In the genomic region with DNA sequence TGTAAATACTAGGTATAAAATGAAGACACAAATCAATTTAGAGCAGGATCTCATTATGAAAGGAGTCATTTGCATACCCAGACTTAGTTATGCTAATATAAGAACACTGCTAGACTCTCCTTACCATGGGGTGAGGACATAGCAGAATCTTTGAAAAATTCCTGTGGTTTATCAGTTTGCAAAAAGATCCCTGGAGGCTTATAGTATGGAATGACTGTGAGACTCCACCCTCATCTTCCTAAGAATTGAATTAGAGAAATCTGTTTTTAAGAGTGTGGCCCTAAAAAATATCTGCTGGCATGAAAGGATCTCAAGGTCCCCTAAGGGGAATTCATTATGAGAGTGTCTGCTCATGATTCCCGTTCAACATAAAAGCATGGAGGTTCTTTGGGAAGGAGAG, we compare ENCODE assay signal across 23 cellular contexts.
DNase-seq lines count a peak whose midpoint lies in the region; ATAC-seq and TF ChIP-seq lines count a peak whose summit lies in the region.
"Had no signal": no experiment of that assay in that cellular context is flagged by ENCODE, and none has a peak within 500 bp of the region (broad histone marks: within the 10 kb centered on the region; RNA-seq: fewer than 3 reads in every experiment).

No MANE protein-coding gene starts in this region.

- no peaks in the 10 kb centered on the region for H3K79me1 ChIP-seq in IMR-90 (ENCODE audit: low read depth in 1 of 2, low read length in 2 of 2)

- H3K27me3 Mint-ChIP-seq in GM23338 (ENCODE audit: insufficient read depth, low read depth, poor library complexity), result no peaks in the 10 kb centered on the region

- no peaks in the 10 kb centered on the region for H3K4me1 Mint-ChIP-seq in GM23338
- H3K4me1 Mint-ChIP-seq: activated CD4-positive, alpha-beta T cell treated with anti-CD3 and anti-CD28 coated beads, Interleukin-2, amount 10 ng/mL, durations not matched to agents 7 days and 5 days; CD8-positive, alpha-beta memory T cell; naive thymus-derived CD4-positive, alpha-beta T cell had no signal

- no peak overlapping the region for H2AK5ac ChIP-seq in IMR-90 (ENCODE audit: low read depth, low read length)

- H3F3A ChIP-seq in GM23338 (replicated peaks; ENCODE audit: low read depth), result no peaks in the 10 kb centered on the region

- peak overlapping the region; percentile 57 for H3K14ac ChIP-seq in IMR-90 (replicated peaks; ENCODE audit: low read depth, low read length)

- H2BK5ac ChIP-seq in IMR-90 (ENCODE audit: low read depth, low read length, poor library complexity, severe bottlenecking), result peak overlapping the region; percentile 28

- CTCF ChIA-PET in IMR-90 (lab: Yijun Ruan, JAX), result no interaction called here

- peak overlapping the region; percentile 39 to 56; a peak in 3 of 4 replicates for H4K8ac ChIP-seq in IMR-90 (ENCODE audit: low read depth in 2 of 2, low read length in 2 of 2)

- no peaks in the 10 kb centered on the region for H3K79me2 ChIP-seq in GM23338 (replicated peaks; ENCODE audit: insufficient read depth)

- intact Hi-C loops in IMR-90 (cut with micrococcal nuclease) (loop anchor here (5.0 kb wide), 1 partner anchor 32 kb away; no protein-coding TSS in a partner anchor), colonic mucosa (cut with DNase I) (no loop called here)

- no peak overlapping the region for H3K9ac ChIP-seq in IMR-90 (ENCODE audit: low read depth, low read length)
- no peak overlapping the region for H3K9ac ChIP-seq in colonic mucosa (ENCODE audit: low read depth in 2 of 2, low read length in 2 of 2)

- H3K36me3 ChIP-seq in IMR-90 (ENCODE audit: control insufficient read depth, insufficient read depth, low read length), result no peaks in the 10 kb centered on the region
- H3K36me3 ChIP-seq in GM23338 (ENCODE audit: insufficient read depth), result no peaks in the 10 kb centered on the region
- H3K36me3 ChIP-seq in colonic mucosa, result no peaks in the 10 kb centered on the region
- H3K36me3 ChIP-seq: heart right ventricle, pancreas, sigmoid colon, stomach had no signal

- H3K9me3 Mint-ChIP-seq in GM23338, result no peaks in the 10 kb centered on the region
- H3K9me3 Mint-ChIP-seq: activated CD4-positive, alpha-beta T cell treated with anti-CD3 and anti-CD28 coated beads, Interleukin-2, amount 10 ng/mL, durations not matched to agents 7 days and 5 days had no signal

- peak; percentile 99 for ATAC-seq in IMR-90 (ENCODE audit: low read depth)
- no peak for ATAC-seq in GM23338
- ATAC-seq: HCT116; heart right ventricle; naive thymus-derived CD4-positive, alpha-beta T cell; Panc1; pancreas had no signal

- peak overlapping the region; percentile 73 for H3K4ac ChIP-seq in IMR-90 (ENCODE audit: low read depth, low read length)

- H3K4me2 ChIP-seq in IMR-90 (ENCODE audit: low read depth, low read length) (peak overlapping the region; percentile 62; the same call in 1 of the 2 replicates), GM23338 (no peak overlapping the region)

- no peak for TF ChIP-seq CTCF in IMR-90 (conservative IDR thresholded peaks at IDR 0.05; ENCODE audit: low read depth, low read length)
- no peak for TF ChIP-seq CTCF in choroid plexus epithelial cell (conservative IDR thresholded peaks at IDR 0.05; ENCODE audit: low read depth, low read length)
- TF ChIP-seq CTCF in GM23338 (conservative IDR thresholded peaks at IDR 0.05; ENCODE audit: low read depth in 2 of 2), result no peak
- TF ChIP-seq CTCF in colonic mucosa (IDR thresholded peaks at IDR 0.05), result no peak

- no TSS peak for BruUV-seq in IMR-90 (replicated peaks; lab: Mats Ljungman, UMichigan)

- no CpG with 5 or more reads among the region's 1 CpG for WGBS in IMR-90 (ENCODE audit: extremely low coverage in 2 of 2, insufficient read length in 1 of 2), 2 experiments

- H3K23ac ChIP-seq in IMR-90 (ENCODE audit: low read depth, low read length), result peak overlapping the region; percentile 28; the same call in 1 of the 2 replicates

- no peak overlapping the region for H3K27ac Mint-ChIP-seq in GM23338
- H3K27ac Mint-ChIP-seq: activated CD4-positive, alpha-beta T cell treated with anti-CD3 and anti-CD28 coated beads, Interleukin-2, amount 10 ng/mL, durations not matched to agents 7 days and 5 days; CD8-positive, alpha-beta memory T cell; naive thymus-derived CD4-positive, alpha-beta T cell had no signal

- POLR2A ChIA-PET in IMR-90 (lab: Charles Lee; ENCODE audit: unreplicated experiment), result no interaction called here

- peak overlapping the region; percentile 44; the same call in 1 of the 2 replicates for H3K56ac ChIP-seq in IMR-90 (ENCODE audit: extremely low read depth, insufficient read depth, low read length)

- H3K9me3 ChIP-seq in IMR-90 (ENCODE audit: control insufficient read depth, insufficient read depth, low read length), result no peaks in the 10 kb centered on the region
- H3K9me3 ChIP-seq in colonic mucosa, result no peaks in the 10 kb centered on the region
- H3K9me3 ChIP-seq: heart right ventricle, pancreas, sigmoid colon, stomach had no signal

- no peak for TF ChIP-seq RAD21 in IMR-90 (IDR thresholded peaks at IDR 0.05; ENCODE audit: low read length)

- dilution Hi-C loops in IMR-90 (cut with HindIII; ENCODE audit: low sequenced_read_pairs, unreplicated experiment), result no loop called here

- no peak for TF ChIP-seq POLR2A in IMR-90 (IDR thresholded peaks at IDR 0.05; ENCODE audit: low read depth, low read length)

- H3K9me2 ChIP-seq in GM23338 (ENCODE audit: insufficient read depth), result peaks cover 2% of the 10 kb centered on the region; the same call in 1 of the 2 replicates

- no peak overlapping the region for H2AK9ac ChIP-seq in IMR-90 (replicated peaks; ENCODE audit: low read depth, low read length, poor library complexity)

- H3K18ac ChIP-seq in IMR-90 (ENCODE audit: low read depth, low read length), result peak overlapping the region; percentile 99

- H2BK20ac ChIP-seq in IMR-90 (ENCODE audit: low read depth, low read length), result peak overlapping the region; percentile 91

- H2BK120ac ChIP-seq in IMR-90 (ENCODE audit: low read depth, low read length), result peak overlapping the region; percentile 74

- H3K4me3 Mint-ChIP-seq in GM23338, result no peak overlapping the region
- H3K4me3 Mint-ChIP-seq: activated CD4-positive, alpha-beta T cell treated with anti-CD3 and anti-CD28 coated beads, Interleukin-2, amount 10 ng/mL, durations not matched to agents 7 days and 5 days; CD8-positive, alpha-beta memory T cell; naive thymus-derived CD4-positive, alpha-beta T cell had no signal

- H3K4me1 ChIP-seq in IMR-90 (ENCODE audit: control insufficient read depth, insufficient read depth, low read length) (peaks cover 11% of the 10 kb centered on the region), GM23338 (ENCODE audit: insufficient read depth) (no peaks in the 10 kb centered on the region), colonic mucosa (no peaks in the 10 kb centered on the region)
- H3K4me1 ChIP-seq: heart right ventricle, pancreas, sigmoid colon, stomach had no signal

- peak overlapping the region; percentile 98 for H4K5ac ChIP-seq in IMR-90 (ENCODE audit: low read depth, low read length)

- no peaks in the 10 kb centered on the region for H3K9me1 ChIP-seq in IMR-90 (ENCODE audit: insufficient read depth, low read length)

- H3K27ac ChIP-seq in IMR-90 (ENCODE audit: insufficient read depth, low read length), result peak overlapping the region; percentile 57; the same call in 1 of the 2 replicates
- H3K27ac ChIP-seq in GM23338 (ENCODE audit: low read depth), result no peak overlapping the region
- no peak overlapping the region for H3K27ac ChIP-seq in colonic mucosa
- H3K27ac ChIP-seq: heart right ventricle, pancreas, sigmoid colon, stomach had no signal

- peak overlapping the region; percentile 55; the same call in 2 of the 3 replicates for H2BK15ac ChIP-seq in IMR-90 (ENCODE audit: low read depth, low read length)

- H3K27me3 ChIP-seq in IMR-90 (ENCODE audit: control insufficient read depth, insufficient read depth, low read length) (no peaks in the 10 kb centered on the region), GM23338 (ENCODE audit: insufficient read depth) (no peaks in the 10 kb centered on the region), colonic mucosa (no peaks in the 10 kb centered on the region)
- H3K27me3 ChIP-seq: pancreas, sigmoid colon had no signal

- in situ Hi-C loops in IMR-90 (cut with MboI; ENCODE audit: low sequenced_read_pairs), result no loop called here

- no peaks in the 10 kb centered on the region for H3K36me3 Mint-ChIP-seq in GM23338 (ENCODE audit: low read depth)
- H3K36me3 Mint-ChIP-seq: CD8-positive, alpha-beta memory T cell; naive thymus-derived CD4-positive, alpha-beta T cell had no signal

- H4K20me1 ChIP-seq in IMR-90 (ENCODE audit: insufficient read depth, low read length) (no peaks in the 10 kb centered on the region), GM23338 (replicated peaks; ENCODE audit: insufficient read depth) (no peaks in the 10 kb centered on the region)

- peak; percentile 46 for DNase-seq in ELR (ENCODE audit: low read depth)
- peak; percentile 53 for DNase-seq in IMR-90
- peak; percentile 77 for DNase-seq in choroid plexus epithelial cell (ENCODE audit: low read depth)
- peak; percentile 69 for DNase-seq in iris pigment epithelial cell (ENCODE audit: low read depth)
- DNase-seq in activated CD4-positive, alpha-beta T cell treated with anti-CD3 and anti-CD28 coated beads for 1 hour, result no peak
- no peak for DNase-seq in GM23338 (ENCODE audit: low spot score)
- DNase-seq in colonic mucosa, result no peak
- DNase-seq in NCI-H2171 (lab: John Stamatoyannopoulos, UW), result no peak
- DNase-seq: activated CD4-positive, alpha-beta T cell treated with anti-CD3 and anti-CD28 coated beads, Interleukin-2, amount 10 ng/mL, durations not matched to agents 7 days and 5 days; activated gamma-delta T cell treated with Interleukin-2 at 50 U/mL for 16 hours; CD8-positive, alpha-beta memory T cell; DMS79 treated with DMSO at 0.1 percent for 48 hours; heart right ventricle; islet precursor cell; Kasumi-1; naive thymus-derived CD4-positive, alpha-beta T cell; NCI-H146; NCI-H2227 treated with DMSO at 0.1 percent for 48 hours; pancreas; sigmoid colon; stomach had no signal

- H4K91ac ChIP-seq in IMR-90 (ENCODE audit: insufficient read depth, low read depth, low read length), result peak overlapping the region; percentile 64; the same call in 1 of the 2 replicates

- H3K4me3 ChIP-seq in IMR-90 (ENCODE audit: insufficient read depth, low read depth, low read length), result no peak overlapping the region
- H3K4me3 ChIP-seq in choroid plexus epithelial cell (ENCODE audit: low read depth, low read length), result no peak overlapping the region
- H3K4me3 ChIP-seq in GM23338, result no peak overlapping the region
- H3K4me3 ChIP-seq in colonic mucosa, result no peak overlapping the region
- H3K4me3 ChIP-seq: heart right ventricle, pancreas, sigmoid colon, stomach had no signal

- H2AFZ ChIP-seq in IMR-90 (replicated peaks; ENCODE audit: low read length, poor library complexity) (no peak overlapping the region), GM23338 (no peak overlapping the region)

Comparison
In these comparisons a context has a peak if more than half of its experiments do, and no peak if none do; other contexts are left out.
1. DNase-seq: peak in ELR (single experiment), IMR-90 (single experiment), choroid plexus epithelial cell (single experiment) and iris pigment epithelial cell (single experiment); none in activated CD4-positive, alpha-beta T cell treated with anti-CD3 and anti-CD28 coated beads for 1 hour (single experiment), GM23338 (single experiment), colonic mucosa (single experiment) and NCI-H2171 (single experiment).